In genomic region chr4:30817489-30817888, GRCh38 we compare ENCODE assay signal across 27 cellular contexts.
"Had no signal": no experiment of that assay in that cellular context is flagged by ENCODE, and none has a peak within 500 bp of the region (broad histone marks: within the 10 kb centered on the region; RNA-seq: fewer than 3 reads in every experiment).

No MANE protein-coding gene starts in this region.

- DNase-seq: colonic mucosa; effector CD8-positive, alpha-beta T cell; foreskin keratinocyte; heart left ventricle; kidney; naive B cell; sigmoid colon; stimulated activated CD4-positive, alpha-beta T cell treated with anti-CD3 and anti-CD28 coated beads, Interleukin-2, amount 100 ng/mL, for 24 hours; stimulated activated CD4-positive, alpha-beta T cell treated with anti-CD3 and anti-CD28 coated beads, Interleukin-4, amount 100 ng/mL, for 24 hours; stimulated activated naive CD4-positive, alpha-beta T cell treated with Interleukin-2 at 50 U/mL for 16 hours; substantia nigra; testis; tibial artery had no signal

- H3K9me3 ChIP-seq: colonic mucosa, esophagus muscularis mucosa, gastroesophageal sphincter, heart left ventricle, prostate gland, right atrium auricular region, sigmoid colon, testis, tibial artery had no signal

- H3K36me3 Mint-ChIP-seq: memory B cell; naive B cell; stimulated activated effector memory CD8-positive, alpha-beta T cell treated with anti-CD3 and anti-CD28 coated beads, Interleukin-12 subunit alpha, Interleukin-12 subunit beta, amount 100 ng/mL, for 72 hours had no signal

- H3K27me3 Mint-ChIP-seq: dendritic cell treated with granulocyte-macrophage colony-stimulating factor and Interleukin-4, amounts not matched to agents 40 ng/mL and 50 ng/mL, for 4 days; memory B cell; naive B cell; natural killer cell treated with Interleukin-12 subunit alpha and Interleukin-12 subunit beta and Interleukin-15 and Interleukin-18, amount 100 ng/mL, for 72 hours; type B pancreatic cell had no signal

- H3K27ac Mint-ChIP-seq: dendritic cell treated with granulocyte-macrophage colony-stimulating factor and Interleukin-4, amounts not matched to agents 40 ng/mL and 50 ng/mL, for 4 days; memory B cell; naive B cell; natural killer cell treated with Interleukin-12 subunit alpha and Interleukin-12 subunit beta and Interleukin-15 and Interleukin-18, amount 100 ng/mL, for 72 hours; stimulated activated effector memory CD8-positive, alpha-beta T cell treated with anti-CD3 and anti-CD28 coated beads, Interleukin-12 subunit alpha, Interleukin-12 subunit beta, amount 100 ng/mL, for 72 hours; type B pancreatic cell had no signal

- H3K9me3 Mint-ChIP-seq: dendritic cell treated with granulocyte-macrophage colony-stimulating factor and Interleukin-4, amounts not matched to agents 40 ng/mL and 50 ng/mL, for 4 days; type B pancreatic cell had no signal

- H3K4me3 Mint-ChIP-seq: dendritic cell treated with granulocyte-macrophage colony-stimulating factor and Interleukin-4, amounts not matched to agents 40 ng/mL and 50 ng/mL, for 4 days; memory B cell; natural killer cell treated with Interleukin-12 subunit alpha and Interleukin-12 subunit beta and Interleukin-15 and Interleukin-18, amount 100 ng/mL, for 72 hours; neural crest cell; stimulated activated effector memory CD8-positive, alpha-beta T cell treated with anti-CD3 and anti-CD28 coated beads, Interleukin-12 subunit alpha, Interleukin-12 subunit beta, amount 100 ng/mL, for 72 hours; type B pancreatic cell had no signal

- H3K4me1 ChIP-seq: colonic mucosa, foreskin keratinocyte, prostate gland, right atrium auricular region, testis had no signal

- H3K27me3 ChIP-seq: colonic mucosa, esophagus muscularis mucosa, foreskin keratinocyte, gastroesophageal sphincter, heart left ventricle, hepatocyte, right atrium auricular region, sigmoid colon, testis, tibial artery had no signal

- H3K4me3 ChIP-seq: colonic mucosa, esophagus muscularis mucosa, gastroesophageal sphincter, heart left ventricle, hepatocyte, lung, prostate gland, right atrium auricular region, sigmoid colon, testis, tibial artery had no signal

- H3K4me2 ChIP-seq: hepatocyte had no signal

- H3K36me3 ChIP-seq: colonic mucosa, esophagus muscularis mucosa, gastroesophageal sphincter, heart left ventricle, prostate gland, right atrium auricular region, sigmoid colon, tibial artery had no signal

- H2AFZ ChIP-seq: hepatocyte had no signal

- FAIRE-seq: endothelial cell of umbilical vein, kidney had no signal

- H3K4me1 Mint-ChIP-seq: memory B cell; naive B cell; stimulated activated effector memory CD8-positive, alpha-beta T cell treated with anti-CD3 and anti-CD28 coated beads, Interleukin-12 subunit alpha, Interleukin-12 subunit beta, amount 100 ng/mL, for 72 hours had no signal

- H3K27ac ChIP-seq: colonic mucosa, esophagus muscularis mucosa, foreskin keratinocyte, gastroesophageal sphincter, heart left ventricle, hepatocyte, prostate gland, right atrium auricular region, sigmoid colon, testis, tibial artery had no signal

- ATAC-seq: foreskin keratinocyte; gastroesophageal sphincter; heart left ventricle; left lobe of liver; natural killer cell treated with Interleukin-12 subunit alpha and Interleukin-12 subunit beta and Interleukin-15 and Interleukin-18, amount 100 ng/mL, for 72 hours; stimulated activated effector memory CD8-positive, alpha-beta T cell treated with anti-CD3 and anti-CD28 coated beads, Interleukin-12 subunit alpha, Interleukin-12 subunit beta, amount 100 ng/mL, for 72 hours had no signal
